ENCODE assay signal across 8 cellular contexts in genomic region chr9:31519011-31519410, GRCh38.
A peak's percentile ranks its signal among the peaks of the same experiment; 100 is the strongest.
DNase-seq lines count a peak whose midpoint lies in the region; ATAC-seq and TF ChIP-seq lines count a peak whose summit lies in the region.
"Had no signal": no experiment of that assay in that cellular context is flagged by ENCODE, and none has a peak within 500 bp of the region (broad histone marks: within the 10 kb centered on the region; RNA-seq: fewer than 3 reads in every experiment).

No MANE protein-coding gene starts in this region.

- peak overlapping the region in 5 of 8 donors; percentile 12 to 79 (median 22) for H3K4me3 Mint-ChIP-seq in naive B cell

- no peaks in the 10 kb centered on the region for H3F3A ChIP-seq in PC-3 (ENCODE audit: low read length, unreplicated experiment)

- POLR2A ChIA-PET in PC-3 (lab: Charles Lee; ENCODE audit: unreplicated experiment), result no interaction called here

- no peaks in the 10 kb centered on the region for H3K9me2 ChIP-seq in PC-3 (replicated peaks; ENCODE audit: low read length)

- intact Hi-C loops in PC-3 (cut with micrococcal nuclease), result no loop called here

- no peaks in the 10 kb centered on the region for H3K4me1 ChIP-seq in PC-3 (ENCODE audit: insufficient read depth, low read length)

- no peak for TF ChIP-seq CTCF in PC-3 (conservative IDR thresholded peaks at IDR 0.05; ENCODE audit: low read depth, low read length)

- no peak overlapping the region for H3K9ac ChIP-seq in PC-3 (ENCODE audit: low read length)

- no peaks in the 10 kb centered on the region for H3K36me3 ChIP-seq in PC-3 (ENCODE audit: low read depth, low read length)

- H3K27me3 Mint-ChIP-seq in naive B cell, result no peaks in the 10 kb centered on the region

- no peaks in the 10 kb centered on the region for H3K27me3 ChIP-seq in PC-3 (ENCODE audit: low read length)

- H3K36me3 Mint-ChIP-seq in naive B cell, result peaks cover 9 to 27% of the 10 kb centered on the region in 2 donors

- H3K79me2 ChIP-seq in PC-3 (ENCODE audit: low read length), result no peaks in the 10 kb centered on the region

- H3K9me3 ChIP-seq in PC-3 (ENCODE audit: low read length), result no peaks in the 10 kb centered on the region

- H3K4me3 ChIP-seq in PC-3 (ENCODE audit: low read length), result no peak overlapping the region

- peak overlapping the region in 2 of 6 donors; percentile 34 to 37 for H3K27ac Mint-ChIP-seq in naive B cell

- peak; percentile 76 for ATAC-seq in GM18520 (IDR thresholded peaks at IDR 0.05; ENCODE audit: unreplicated experiment)
- ATAC-seq in GM21619 (IDR thresholded peaks at IDR 0.05; ENCODE audit: unreplicated experiment), result peak; percentile 67
- ATAC-seq in naive B cell (ENCODE audit: low read depth in 2 of 2), result peak; percentile 60 to 93
- no peak for ATAC-seq in PC-3

- H4K20me1 ChIP-seq in PC-3 (ENCODE audit: low read length), result no peaks in the 10 kb centered on the region

- H3K27ac ChIP-seq in PC-3 (ENCODE audit: low read length), result no peak overlapping the region

- H2AFZ ChIP-seq in PC-3 (ENCODE audit: low read length), result no peak overlapping the region

- peaks cover 8 to 47% (median 34%) of the 10 kb centered on the region in 7 donors for H3K9me3 Mint-ChIP-seq in naive B cell

- CTCF ChIA-PET in PC-3 (lab: Charles Lee), result no interaction called here

- DNase-seq in NCI-H69 (lab: John Stamatoyannopoulos, UW) (peak; percentile 66), naive B cell (peak; percentile 48), globus pallidus (ENCODE audit: low spot score) (no peak), PC-3 (no peak), Ammon's horn (ENCODE audit: low spot score) (no peak)
- DNase-seq: KBM-7 had no signal

- peaks cover 10 to 28% (median 13%) of the 10 kb centered on the region in 3 donors for H3K4me1 Mint-ChIP-seq in naive B cell

- BruUV-seq in PC-3 (replicated peaks; lab: Mats Ljungman, UMichigan), result no TSS peak

- no peak overlapping the region for H3K4me2 ChIP-seq in PC-3 (ENCODE audit: low read length)

Comparison
In these comparisons a context has a peak if more than half of its experiments do, and no peak if none do; other contexts are left out.
1. DNase-seq: peak in NCI-H69 (single experiment) and naive B cell (single experiment); none in globus pallidus (single experiment), PC-3 (single experiment) and Ammon's horn (single experiment).